Comparison of ENCODE assay signal across 9 cellular contexts in the genomic region with DNA sequence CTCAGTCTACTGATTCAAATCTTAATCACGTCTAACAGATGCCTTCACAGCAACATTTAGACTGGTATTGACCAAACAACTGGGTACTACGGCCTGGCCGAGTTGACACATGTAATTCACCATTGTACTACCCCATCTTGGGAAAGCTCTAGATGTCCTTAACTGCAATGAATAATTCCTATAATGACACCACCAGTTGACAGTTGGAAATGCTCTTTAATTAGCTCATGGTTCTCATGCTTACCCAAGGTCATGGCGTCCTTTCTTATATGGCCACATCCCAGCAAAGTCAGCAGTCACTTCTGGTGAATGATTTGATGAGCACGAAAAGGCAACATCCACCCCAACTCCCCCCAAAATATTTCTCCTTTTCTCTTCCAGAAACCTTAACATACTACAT.
"Had no signal": no experiment of that assay in that cellular context is flagged by ENCODE, and none has a peak within 500 bp of the region (broad histone marks: within the 10 kb centered on the region; RNA-seq: fewer than 3 reads in every experiment).

No MANE protein-coding gene starts in this region.

- H3K36me3 ChIP-seq: HAP-1 had no signal

- DNase-seq: GM23248, GOT3, H7, H9, HCEC 1CT, HFFc6 had no signal

- H3K27ac ChIP-seq: GM23248 had no signal

- H3K4me1 ChIP-seq: HAP-1 had no signal

- H3K4me3 ChIP-seq: GM23248, GM23338, HAP-1 had no signal

- ATAC-seq: GM23338, HCT116 had no signal

- H3K9me3 ChIP-seq: HAP-1 had no signal
